1 cellular context compared by ENCODE assay signal in the genomic region with DNA sequence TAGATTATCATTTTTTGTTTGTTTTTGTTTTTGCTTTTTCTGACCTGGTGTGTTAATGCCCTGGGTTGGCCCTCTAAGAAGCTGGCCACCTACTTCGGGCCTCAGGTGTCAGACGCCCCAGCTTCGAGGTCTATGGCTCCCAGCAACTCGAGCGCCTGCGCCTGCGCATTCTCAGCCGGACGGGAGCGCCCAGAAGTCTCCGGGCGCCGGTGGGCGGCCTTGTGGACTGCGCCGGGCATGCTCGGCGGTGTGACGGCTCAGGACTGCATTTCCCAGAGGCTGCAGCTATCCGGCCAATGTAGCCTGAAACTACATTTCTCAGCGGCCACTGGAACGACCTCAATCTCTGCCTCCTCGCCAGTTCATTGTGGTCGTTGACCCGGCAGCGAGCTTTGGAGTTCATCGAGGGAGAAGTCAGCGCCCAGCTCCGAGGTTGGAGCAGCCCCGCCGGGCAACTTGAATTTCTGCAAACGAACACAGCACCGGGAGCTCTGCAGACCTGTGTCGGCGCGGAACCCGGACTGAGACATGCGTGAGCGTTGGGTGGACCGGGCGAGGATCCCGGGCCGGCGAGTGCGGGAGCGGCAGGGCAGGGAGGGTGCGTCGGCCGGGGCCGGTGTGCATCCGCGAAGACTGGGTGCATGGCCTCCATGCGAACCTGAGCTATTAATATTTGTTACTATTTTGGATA.
TF ChIP-seq lines count a peak whose summit lies in the region.

A gene (plus strand): TSS at position 219 of the 691 bp plus-strand sequence. CDS start 3,045 bp downstream, outside the sequence.

TF ChIP-seq in HepG2, 621 proteins besides CTCF, POLR2A, EP300 and RAD21 (continued from another document and continues in another):
- TF ChIP-seq, protein P1, sequence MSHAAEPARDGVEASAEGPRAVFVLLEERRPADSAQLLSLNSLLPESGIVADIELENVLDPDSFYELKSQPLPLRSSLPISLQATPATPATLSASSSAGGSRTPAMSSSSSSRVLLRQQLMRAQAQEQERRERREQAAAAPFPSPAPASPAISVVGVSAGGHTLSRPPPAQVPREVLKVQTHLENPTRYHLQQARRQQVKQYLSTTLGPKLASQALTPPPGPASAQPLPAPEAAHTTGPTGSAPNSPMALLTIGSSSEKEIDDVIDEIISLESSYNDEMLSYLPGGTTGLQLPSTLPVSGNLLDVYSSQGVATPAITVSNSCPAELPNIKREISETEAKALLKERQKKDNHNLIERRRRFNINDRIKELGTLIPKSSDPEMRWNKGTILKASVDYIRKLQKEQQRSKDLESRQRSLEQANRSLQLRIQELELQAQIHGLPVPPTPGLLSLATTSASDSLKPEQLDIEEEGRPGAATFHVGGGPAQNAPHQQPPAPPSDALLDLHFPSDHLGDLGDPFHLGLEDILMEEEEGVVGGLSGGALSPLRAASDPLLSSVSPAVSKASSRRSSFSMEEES (CRISPR knock-in tag; IDR thresholded peaks at IDR 0.05): 0 out of 2 replicates have a peak, but pooled peaks have one; percentile 19
- peak; percentile 44; the same call in 1 of the 2 replicates for TF ChIP-seq ISL2 (CRISPR knock-in tag; IDR thresholded peaks at IDR 0.05)
- TF ChIP-seq PHF20 (CRISPR knock-in tag; IDR thresholded peaks at IDR 0.05): peak; percentile 61; the same call in 1 of the 2 replicates
- TF ChIP-seq RBM22 (optimal IDR thresholded peaks at IDR 0.05; ENCODE audit: low read length): no peak
- TF ChIP-seq MTA1 (CRISPR knock-in tag; IDR thresholded peaks at IDR 0.05; ENCODE audit: borderline replicate concordance): no peak
- no peak for TF ChIP-seq SOX6 (IDR thresholded peaks at IDR 0.05)
- 0 out of 2 replicates have a peak, but pooled peaks have one; percentile 43 for TF ChIP-seq SOX6 (CRISPR knock-in tag; IDR thresholded peaks at IDR 0.05)
- TF ChIP-seq, protein P2, sequence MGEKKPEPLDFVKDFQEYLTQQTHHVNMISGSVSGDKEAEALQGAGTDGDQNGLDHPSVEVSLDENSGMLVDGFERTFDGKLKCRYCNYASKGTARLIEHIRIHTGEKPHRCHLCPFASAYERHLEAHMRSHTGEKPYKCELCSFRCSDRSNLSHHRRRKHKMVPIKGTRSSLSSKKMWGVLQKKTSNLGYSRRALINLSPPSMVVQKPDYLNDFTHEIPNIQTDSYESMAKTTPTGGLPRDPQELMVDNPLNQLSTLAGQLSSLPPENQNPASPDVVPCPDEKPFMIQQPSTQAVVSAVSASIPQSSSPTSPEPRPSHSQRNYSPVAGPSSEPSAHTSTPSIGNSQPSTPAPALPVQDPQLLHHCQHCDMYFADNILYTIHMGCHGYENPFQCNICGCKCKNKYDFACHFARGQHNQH (CRISPR knock-in tag; IDR thresholded peaks at IDR 0.05): peak; percentile 72
- TF ChIP-seq, protein P3, sequence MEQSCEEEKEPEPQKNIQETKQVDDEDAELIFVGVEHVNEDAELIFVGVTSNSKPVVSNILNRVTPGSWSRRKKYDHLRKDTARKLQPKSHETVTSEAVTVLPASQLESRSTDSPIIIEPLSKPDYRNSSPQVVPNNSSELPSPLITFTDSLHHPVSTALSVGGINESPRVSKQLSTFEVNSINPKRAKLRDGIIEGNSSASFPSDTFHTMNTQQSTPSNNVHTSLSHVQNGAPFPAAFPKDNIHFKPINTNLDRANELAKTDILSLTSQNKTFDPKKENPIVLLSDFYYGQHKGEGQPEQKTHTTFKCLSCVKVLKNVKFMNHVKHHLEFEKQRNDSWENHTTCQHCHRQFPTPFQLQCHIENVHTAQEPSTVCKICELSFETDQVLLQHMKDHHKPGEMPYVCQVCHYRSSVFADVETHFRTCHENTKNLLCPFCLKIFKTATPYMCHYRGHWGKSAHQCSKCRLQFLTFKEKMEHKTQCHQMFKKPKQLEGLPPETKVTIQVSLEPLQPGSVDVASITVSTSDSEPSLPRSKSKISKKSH (CRISPR knock-in tag; IDR thresholded peaks at IDR 0.05; ENCODE audit: borderline replicate concordance): peak; percentile 76; the same call in 1 of the 2 replicates
- TF ChIP-seq ADNP (CRISPR knock-in tag; IDR thresholded peaks at IDR 0.05): no peak
- peak; percentile 47; the same call in 1 of the 2 replicates for TF ChIP-seq FOXO1 (CRISPR knock-in tag; IDR thresholded peaks at IDR 0.05)
- TF ChIP-seq HOXD1 (CRISPR knock-in tag; IDR thresholded peaks at IDR 0.05): no peak
- no peak for TF ChIP-seq ZMAT3 (CRISPR knock-in tag; conservative IDR thresholded peaks at IDR 0.05)
- TF ChIP-seq ZNF468 (CRISPR knock-in tag; IDR thresholded peaks at IDR 0.05): no peak
- TF ChIP-seq BRCA1 (CRISPR knock-in tag; IDR thresholded peaks at IDR 0.05): peak; percentile 83; the same call in 1 of the 2 replicates
- TF ChIP-seq NR2F1 (CRISPR knock-in tag; IDR thresholded peaks at IDR 0.05): no peak
- TF ChIP-seq, protein P4, sequence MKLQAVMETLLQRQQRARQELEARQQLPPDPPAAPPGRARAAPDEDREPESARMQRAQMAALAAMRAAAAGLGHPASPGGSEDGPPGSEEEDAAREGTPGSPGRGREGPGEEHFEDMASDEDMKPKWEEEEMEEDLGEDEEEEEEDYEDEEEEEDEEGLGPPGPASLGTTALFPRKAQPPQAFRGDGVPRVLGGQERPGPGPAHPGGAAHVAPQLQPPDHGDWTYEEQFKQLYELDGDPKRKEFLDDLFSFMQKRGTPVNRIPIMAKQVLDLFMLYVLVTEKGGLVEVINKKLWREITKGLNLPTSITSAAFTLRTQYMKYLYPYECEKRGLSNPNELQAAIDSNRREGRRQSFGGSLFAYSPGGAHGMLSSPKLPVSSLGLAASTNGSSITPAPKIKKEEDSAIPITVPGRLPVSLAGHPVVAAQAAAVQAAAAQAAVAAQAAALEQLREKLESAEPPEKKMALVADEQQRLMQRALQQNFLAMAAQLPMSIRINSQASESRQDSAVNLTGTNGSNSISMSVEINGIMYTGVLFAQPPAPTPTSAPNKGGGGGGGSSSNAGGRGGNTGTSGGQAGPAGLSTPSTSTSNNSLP (IDR thresholded peaks at IDR 0.05; ENCODE audit: low read depth, low read length): no peak
- no peak for TF ChIP-seq ZFP41 (CRISPR knock-in tag; IDR thresholded peaks at IDR 0.05; ENCODE audit: borderline replicate concordance)
- no peak for TF ChIP-seq NR2F6 (IDR thresholded peaks at IDR 0.05)
- TF ChIP-seq NR2F6 (CRISPR knock-in tag; IDR thresholded peaks at IDR 0.05): 0 out of 2 replicates have a peak, but pooled peaks have one; percentile 20
- TF ChIP-seq KDM6A (CRISPR knock-in tag; IDR thresholded peaks at IDR 0.05; ENCODE audit: low read depth): no peak
- TF ChIP-seq PTBP1 (IDR thresholded peaks at IDR 0.05; ENCODE audit: low read depth, low read length, poor library complexity, severe bottlenecking): no peak
- TF ChIP-seq PHF5A (CRISPR knock-in tag; IDR thresholded peaks at IDR 0.05; ENCODE audit: low read depth, unreplicated experiment): no peak
- peak; percentile 71; the same call in 1 of the 2 replicates for TF ChIP-seq YEATS4 (CRISPR knock-in tag; IDR thresholded peaks at IDR 0.05; ENCODE audit: borderline replicate concordance)
- TF ChIP-seq ZNF232 (CRISPR knock-in tag; IDR thresholded peaks at IDR 0.05; ENCODE audit: borderline replicate concordance): peak; percentile 84; the same call in 1 of the 2 replicates
- TF ChIP-seq ZFP62 (CRISPR knock-in tag; IDR thresholded peaks at IDR 0.05): no peak
- no peak; the same call in 1 of the 2 replicates for TF ChIP-seq CCDC6 (CRISPR knock-in tag; IDR thresholded peaks at IDR 0.05)
- TF ChIP-seq ZNF772 (CRISPR knock-in tag; IDR thresholded peaks at IDR 0.05): peak; percentile 86
- no peak for TF ChIP-seq POLR2AphosphoS2 (IDR thresholded peaks at IDR 0.05; ENCODE audit: low read depth, low read length)
- TF ChIP-seq, protein P5, sequence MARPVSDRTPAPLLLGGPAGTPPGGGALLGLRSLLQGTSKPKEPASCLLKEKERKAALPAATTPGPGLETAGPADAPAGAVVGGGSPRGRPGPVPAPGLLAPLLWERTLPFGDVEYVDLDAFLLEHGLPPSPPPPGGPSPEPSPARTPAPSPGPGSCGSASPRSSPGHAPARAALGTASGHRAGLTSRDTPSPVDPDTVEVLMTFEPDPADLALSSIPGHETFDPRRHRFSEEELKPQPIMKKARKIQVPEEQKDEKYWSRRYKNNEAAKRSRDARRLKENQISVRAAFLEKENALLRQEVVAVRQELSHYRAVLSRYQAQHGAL (CRISPR knock-in tag; IDR thresholded peaks at IDR 0.05; ENCODE audit: not compliant biosample characterization): no peak
- no peak for TF ChIP-seq ZSCAN21 (CRISPR knock-in tag; IDR thresholded peaks at IDR 0.05; ENCODE audit: borderline replicate concordance)
- TF ChIP-seq CREM (IDR thresholded peaks at IDR 0.05): peak; percentile 17; the same call in 1 of the 2 replicates
- TF ChIP-seq CREM (CRISPR knock-in tag; IDR thresholded peaks at IDR 0.05): no peak
- peak; percentile 73; the same call in 1 of the 2 replicates for TF ChIP-seq KDM2A (CRISPR knock-in tag; IDR thresholded peaks at IDR 0.05; ENCODE audit: borderline replicate concordance, low read depth)
- TF ChIP-seq FIP1L1 (IDR thresholded peaks at IDR 0.05; ENCODE audit: borderline replicate concordance, insufficient read depth, low read depth, low read length): no peak
- TF ChIP-seq XRCC5 (optimal IDR thresholded peaks at IDR 0.05; ENCODE audit: low read length): peak; percentile 62
- no peak for TF ChIP-seq SP2 (CRISPR knock-in tag; IDR thresholded peaks at IDR 0.05)
- TF ChIP-seq ZNF839 (CRISPR knock-in tag; IDR thresholded peaks at IDR 0.05; ENCODE audit: borderline replicate concordance): no peak; the same call in 1 of the 2 replicates
- TF ChIP-seq ZMYM4 (CRISPR knock-in tag; IDR thresholded peaks at IDR 0.05): peak; percentile 67
- no peak for TF ChIP-seq EZH2 (conservative IDR thresholded peaks at IDR 0.05; ENCODE audit: low read depth, low read length)
- TF ChIP-seq KAT8 (CRISPR knock-in tag; IDR thresholded peaks at IDR 0.05): peak; percentile 71
- TF ChIP-seq POLR2AphosphoS5 (IDR thresholded peaks at IDR 0.05; ENCODE audit: low read depth, low read length): peak; percentile 79; the same call in 1 of the 2 replicates
- no peak for TF ChIP-seq PAX8 (CRISPR knock-in tag; IDR thresholded peaks at IDR 0.05; ENCODE audit: borderline replicate concordance)
- TF ChIP-seq TOE1 (CRISPR knock-in tag; IDR thresholded peaks at IDR 0.05): no peak
- TF ChIP-seq ZNF326 (CRISPR knock-in tag; IDR thresholded peaks at IDR 0.05; ENCODE audit: borderline replicate concordance): no peak
- TF ChIP-seq SALL2 (CRISPR knock-in tag; IDR thresholded peaks at IDR 0.05): 0 out of 2 replicates have a peak, but pooled peaks have one; percentile 30
- peak; percentile 54; the same call in 1 of the 2 replicates for TF ChIP-seq REPIN1 (CRISPR knock-in tag; IDR thresholded peaks at IDR 0.05; ENCODE audit: borderline replicate concordance, low read depth)
- TF ChIP-seq, protein P6, sequence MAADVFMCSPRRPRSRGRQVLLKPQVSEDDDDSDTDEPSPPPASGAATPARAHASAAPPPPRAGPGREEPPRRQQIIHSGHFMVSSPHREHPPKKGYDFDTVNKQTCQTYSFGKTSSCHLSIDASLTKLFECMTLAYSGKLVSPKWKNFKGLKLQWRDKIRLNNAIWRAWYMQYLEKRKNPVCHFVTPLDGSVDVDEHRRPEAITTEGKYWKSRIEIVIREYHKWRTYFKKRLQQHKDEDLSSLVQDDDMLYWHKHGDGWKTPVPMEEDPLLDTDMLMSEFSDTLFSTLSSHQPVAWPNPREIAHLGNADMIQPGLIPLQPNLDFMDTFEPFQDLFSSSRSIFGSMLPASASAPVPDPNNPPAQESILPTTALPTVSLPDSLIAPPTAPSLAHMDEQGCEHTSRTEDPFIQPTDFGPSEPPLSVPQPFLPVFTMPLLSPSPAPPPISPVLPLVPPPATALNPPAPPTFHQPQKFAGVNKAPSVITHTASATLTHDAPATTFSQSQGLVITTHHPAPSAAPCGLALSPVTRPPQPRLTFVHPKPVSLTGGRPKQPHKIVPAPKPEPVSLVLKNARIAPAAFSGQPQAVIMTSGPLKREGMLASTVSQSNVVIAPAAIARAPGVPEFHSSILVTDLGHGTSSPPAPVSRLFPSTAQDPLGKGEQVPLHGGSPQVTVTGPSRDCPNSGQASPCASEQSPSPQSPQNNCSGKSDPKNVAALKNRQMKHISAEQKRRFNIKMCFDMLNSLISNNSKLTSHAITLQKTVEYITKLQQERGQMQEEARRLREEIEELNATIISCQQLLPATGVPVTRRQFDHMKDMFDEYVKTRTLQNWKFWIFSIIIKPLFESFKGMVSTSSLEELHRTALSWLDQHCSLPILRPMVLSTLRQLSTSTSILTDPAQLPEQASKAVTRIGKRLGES (CRISPR knock-in tag; IDR thresholded peaks at IDR 0.05; ENCODE audit: borderline replicate concordance): no peak
- TF ChIP-seq, protein P7, sequence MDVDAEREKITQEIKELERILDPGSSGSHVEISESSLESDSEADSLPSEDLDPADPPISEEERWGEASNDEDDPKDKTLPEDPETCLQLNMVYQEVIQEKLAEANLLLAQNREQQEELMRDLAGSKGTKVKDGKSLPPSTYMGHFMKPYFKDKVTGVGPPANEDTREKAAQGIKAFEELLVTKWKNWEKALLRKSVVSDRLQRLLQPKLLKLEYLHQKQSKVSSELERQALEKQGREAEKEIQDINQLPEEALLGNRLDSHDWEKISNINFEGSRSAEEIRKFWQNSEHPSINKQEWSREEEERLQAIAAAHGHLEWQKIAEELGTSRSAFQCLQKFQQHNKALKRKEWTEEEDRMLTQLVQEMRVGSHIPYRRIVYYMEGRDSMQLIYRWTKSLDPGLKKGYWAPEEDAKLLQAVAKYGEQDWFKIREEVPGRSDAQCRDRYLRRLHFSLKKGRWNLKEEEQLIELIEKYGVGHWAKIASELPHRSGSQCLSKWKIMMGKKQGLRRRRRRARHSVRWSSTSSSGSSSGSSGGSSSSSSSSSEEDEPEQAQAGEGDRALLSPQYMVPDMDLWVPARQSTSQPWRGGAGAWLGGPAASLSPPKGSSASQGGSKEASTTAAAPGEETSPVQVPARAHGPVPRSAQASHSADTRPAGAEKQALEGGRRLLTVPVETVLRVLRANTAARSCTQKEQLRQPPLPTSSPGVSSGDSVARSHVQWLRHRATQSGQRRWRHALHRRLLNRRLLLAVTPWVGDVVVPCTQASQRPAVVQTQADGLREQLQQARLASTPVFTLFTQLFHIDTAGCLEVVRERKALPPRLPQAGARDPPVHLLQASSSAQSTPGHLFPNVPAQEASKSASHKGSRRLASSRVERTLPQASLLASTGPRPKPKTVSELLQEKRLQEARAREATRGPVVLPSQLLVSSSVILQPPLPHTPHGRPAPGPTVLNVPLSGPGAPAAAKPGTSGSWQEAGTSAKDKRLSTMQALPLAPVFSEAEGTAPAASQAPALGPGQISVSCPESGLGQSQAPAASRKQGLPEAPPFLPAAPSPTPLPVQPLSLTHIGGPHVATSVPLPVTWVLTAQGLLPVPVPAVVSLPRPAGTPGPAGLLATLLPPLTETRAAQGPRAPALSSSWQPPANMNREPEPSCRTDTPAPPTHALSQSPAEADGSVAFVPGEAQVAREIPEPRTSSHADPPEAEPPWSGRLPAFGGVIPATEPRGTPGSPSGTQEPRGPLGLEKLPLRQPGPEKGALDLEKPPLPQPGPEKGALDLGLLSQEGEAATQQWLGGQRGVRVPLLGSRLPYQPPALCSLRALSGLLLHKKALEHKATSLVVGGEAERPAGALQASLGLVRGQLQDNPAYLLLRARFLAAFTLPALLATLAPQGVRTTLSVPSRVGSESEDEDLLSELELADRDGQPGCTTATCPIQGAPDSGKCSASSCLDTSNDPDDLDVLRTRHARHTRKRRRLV (CRISPR knock-in tag; IDR thresholded peaks at IDR 0.05): no peak
- no peak for TF ChIP-seq ZNF841 (CRISPR knock-in tag; IDR thresholded peaks at IDR 0.05; ENCODE audit: borderline replicate concordance)
- peak; percentile 47; the same call in 1 of the 2 replicates for TF ChIP-seq MTF1 (CRISPR knock-in tag; IDR thresholded peaks at IDR 0.05)
- no peak for TF ChIP-seq ZNF746 (CRISPR knock-in tag; IDR thresholded peaks at IDR 0.05)
